Comparison of ENCODE assay signal across 15 cellular contexts in genomic region chr11:78564889-78565467, GRCh38. TPM values are rescaled to one million over a fixed set of nuclear protein-coding genes. Genes with fewer than 3 reads are reported as not detected.
A peak's percentile ranks its signal among the peaks of the same experiment; 100 is the strongest.
DNase-seq lines count a peak whose midpoint lies in the region; ATAC-seq, FAIRE-seq and TF ChIP-seq lines count a peak whose summit lies in the region.
"Had no signal": no experiment of that assay in that cellular context is flagged by ENCODE, and none has a peak within 500 bp of the region (broad histone marks: within the 10 kb centered on the region; RNA-seq: fewer than 3 reads in every experiment).

No MANE protein-coding gene starts in this region.

- H3K27me3 ChIP-seq in CD8-positive, alpha-beta T cell (ENCODE audit: insufficient read depth, low read length), result no peaks in the 10 kb centered on the region
- H3K27me3 ChIP-seq: gastrocnemius medialis had no signal

- no peaks in the 10 kb centered on the region for H3K27me3 Mint-ChIP-seq in CD8-positive, alpha-beta T cell (ENCODE audit: low read depth)
- H3K27me3 Mint-ChIP-seq in activated T-cell treated with anti-CD3 and anti-CD28 coated beads, Interleukin-2, amount 50 U/mL, for 24 hours, result no peaks in the 10 kb centered on the region
- H3K27me3 Mint-ChIP-seq: activated naive CD4-positive, alpha-beta T cell treated with anti-CD3 and anti-CD28 coated beads, Interleukin-2, amount 50 U/mL, for 24 hours; B cell had no signal

- H3K36me3 ChIP-seq in CD8-positive, alpha-beta T cell (ENCODE audit: insufficient read depth, low read length), result peaks cover 16% of the 10 kb centered on the region

- peaks cover 13% of the 10 kb centered on the region for H3K4me1 ChIP-seq in CD8-positive, alpha-beta T cell (ENCODE audit: insufficient read depth, low read length)

- peaks cover 54% of the 10 kb centered on the region for H3K36me3 Mint-ChIP-seq in CD8-positive, alpha-beta T cell
- H3K36me3 Mint-ChIP-seq in activated T-cell treated with anti-CD3 and anti-CD28 coated beads, Interleukin-2, amount 50 U/mL, for 24 hours (ENCODE audit: low read depth), result peaks cover 71% of the 10 kb centered on the region
- H3K36me3 Mint-ChIP-seq: activated naive CD4-positive, alpha-beta T cell treated with anti-CD3 and anti-CD28 coated beads, Interleukin-2, amount 50 U/mL, for 24 hours had no signal

- no peak overlapping the region for H3K27ac ChIP-seq in CD8-positive, alpha-beta T cell (ENCODE audit: low read depth, low read length)
- H3K27ac ChIP-seq: gastrocnemius medialis, thoracic aorta had no signal

- FAIRE-seq in RCC 7860 (lab: Jason Lieb, UNC), result no peak

- POLR2A ChIA-PET in CD8-positive, alpha-beta T cell (lab: Charles Lee), result interaction anchor here (0.9 to 2.3 kb wide), 3 partner anchors 9 to 148 kb away, joined by 3 to 18 read pairs (median 7); partner anchors contain the start of gene NARS2

- peaks cover 33% of the 10 kb centered on the region for H3K4me1 Mint-ChIP-seq in CD8-positive, alpha-beta T cell (ENCODE audit: low read depth)
- H3K4me1 Mint-ChIP-seq in activated T-cell treated with anti-CD3 and anti-CD28 coated beads, Interleukin-2, amount 50 U/mL, for 24 hours (ENCODE audit: low read depth), result peaks cover 33% of the 10 kb centered on the region

- no peak for ATAC-seq in CD8-positive, alpha-beta T cell
- ATAC-seq: gastrocnemius medialis, Right ventricle myocardium inferior had no signal

- DNase-seq in A172 (ENCODE audit: low spot score) (peak; percentile 17), MV-4-11 (lab: John Stamatoyannopoulos, UW) (peak; percentile 23), fibroblast of mammary gland (ENCODE audit: low read depth) (peak; percentile 23), RCC 7860 (ENCODE audit: low spot score) (no peak), globus pallidus (ENCODE audit: low spot score) (no peak), SIG-M5 (lab: John Stamatoyannopoulos, UW) (no peak)
- DNase-seq in CD8-positive, alpha-beta T cell, result no peak
- DNase-seq in activated T-cell treated with anti-CD3 and anti-CD28 coated beads, Interleukin-2, amount 50 U/mL, for 24 hours, result no peak
- DNase-seq: gastrocnemius medialis, NCI-H2081 treated with DMSO at 0.1 percent for 48 hours had no signal

- CTCF ChIA-PET in CD8-positive, alpha-beta T cell (lab: Charles Lee), result interaction anchor here (0.6 to 5.7 kb wide), 28 partner anchors 9 to 522 kb away, joined by 3 to 58 read pairs (median 4); partner anchors contain the start of genes ALG8, GAB2, NARS2 and NDUFC2

- no peaks in the 10 kb centered on the region for H3K9me3 ChIP-seq in CD8-positive, alpha-beta T cell (ENCODE audit: low read length)
- H3K9me3 ChIP-seq: gastrocnemius medialis, thoracic aorta had no signal

- no peak overlapping the region for H3K4me3 Mint-ChIP-seq in CD8-positive, alpha-beta T cell
- no peak overlapping the region for H3K4me3 Mint-ChIP-seq in activated T-cell treated with anti-CD3 and anti-CD28 coated beads, Interleukin-2, amount 50 U/mL, for 24 hours
- H3K4me3 Mint-ChIP-seq: activated naive CD4-positive, alpha-beta T cell treated with anti-CD3 and anti-CD28 coated beads, Interleukin-2, amount 50 U/mL, for 24 hours; B cell had no signal

- TF ChIP-seq CTCF in CD8-positive, alpha-beta T cell (IDR thresholded peaks at IDR 0.05), result no peak
- TF ChIP-seq CTCF in fibroblast of mammary gland (conservative IDR thresholded peaks at IDR 0.05; ENCODE audit: control insufficient read depth, insufficient read depth, low read depth, low read length), result no peak

- H3K4me3 ChIP-seq in CD8-positive, alpha-beta T cell (ENCODE audit: low read depth, low read length), result no peak overlapping the region
- H3K4me3 ChIP-seq in fibroblast of mammary gland (ENCODE audit: control insufficient read depth, low read depth, low read length), result no peak overlapping the region
- H3K4me3 ChIP-seq: gastrocnemius medialis, GM12878, thoracic aorta had no signal

- H3K9me3 Mint-ChIP-seq in CD8-positive, alpha-beta T cell, result no peaks in the 10 kb centered on the region
- H3K9me3 Mint-ChIP-seq in activated T-cell treated with anti-CD3 and anti-CD28 coated beads, Interleukin-2, amount 50 U/mL, for 24 hours, result no peaks in the 10 kb centered on the region
- H3K9me3 Mint-ChIP-seq: activated naive CD4-positive, alpha-beta T cell treated with anti-CD3 and anti-CD28 coated beads, Interleukin-2, amount 50 U/mL, for 24 hours had no signal

- H3K27ac Mint-ChIP-seq in CD8-positive, alpha-beta T cell, result peak overlapping the region; percentile 16
- no peak overlapping the region for H3K27ac Mint-ChIP-seq in activated T-cell treated with anti-CD3 and anti-CD28 coated beads, Interleukin-2, amount 50 U/mL, for 24 hours
- H3K27ac Mint-ChIP-seq: activated naive CD4-positive, alpha-beta T cell treated with anti-CD3 and anti-CD28 coated beads, Interleukin-2, amount 50 U/mL, for 24 hours; B cell had no signal

- intact Hi-C loops in CD8-positive, alpha-beta T cell (cut with DNase I, micrococcal nuclease), result loop anchor here (1.0 to 10.0 kb wide), 6 partner anchors 9 to 518 kb away; partner anchors contain the start of genes GAB2 (in 2 of the 2), NARS2 (in 1 of the 2) and NDUFC2 (in 1 of the 2)

RNA-seq across cellular contexts. Expression of gene NARS2, which starts 9.7 kb away (rescaled TPM):
- 48.5 and 49.6 TPM in 2 replicates for total RNA-seq in A172 (2014; rRNA removed; shearing (Covaris generic))
- total RNA-seq in CD8-positive, alpha-beta T cell, result 1 to 10 TPM; 6.3 to 8.3 TPM

Comparison
In these comparisons a context has a peak if more than half of its experiments do, and no peak if none do; other contexts are left out.
1. DNase-seq: peak in A172 (single experiment), MV-4-11 (single experiment) and fibroblast of mammary gland (single experiment); none in CD8-positive, alpha-beta T cell (0 of 7), RCC 7860 (single experiment), globus pallidus (single experiment), SIG-M5 (single experiment) and activated T-cell treated with anti-CD3 and anti-CD28 coated beads, Interleukin-2, amount 50 U/mL, for 24 hours (single experiment).